Comparison of ENCODE assay signal across 8 cellular contexts in genomic region chr12:55720071-55720564, GRCh38. TPM values are rescaled to one million over a fixed set of nuclear protein-coding genes. Genes with fewer than 3 reads are reported as not detected.
DNase-seq lines count a peak whose midpoint lies in the region; ATAC-seq and TF ChIP-seq lines count a peak whose summit lies in the region.

RDH5 (plus strand) TSS chr12:55720393; CDS start chr12:55721185, 792 bp downstream.

- CTCF ChIA-PET in activated CD8-positive, alpha-beta T cell treated with anti-CD3 and anti-CD28 coated beads, Interleukin-2, amount 10 ng/mL, durations not matched to agents 7 days and 5 days (lab: Charles Lee): interaction anchor here (1.1 to 7.6 kb wide), 5 partner anchors 10 to 219 kb away, joined by 3 to 170 read pairs (median 5); partner anchors contain the start of gene CD63
- CTCF ChIA-PET in activated CD8-positive, alpha-beta T cell treated with anti-CD3 and anti-CD28 coated beads for 36 hours (lab: Charles Lee): interaction anchor here (0.9 to 7.1 kb wide), 4 partner anchors 10 to 64 kb away, joined by 3 to 87 read pairs (median 5); no protein-coding TSS in a partner anchor

- DNase-seq in activated CD8-positive, alpha-beta T cell treated with anti-CD3 and anti-CD28 coated beads, Interleukin-2, amount 10 ng/mL, durations not matched to agents 7 days and 5 days: no peak
- DNase-seq in activated CD8-positive, alpha-beta T cell treated with anti-CD3 and anti-CD28 coated beads for 36 hours: no peak
- DNase-seq in coronary artery (ENCODE audit: low spot score): peak; percentile 94
- DNase-seq in mucosa of descending colon: peak; percentile 83 to 92 (median 88)
- no peak for DNase-seq in upper lobe of right lung
- no peak for DNase-seq in SIG-M5 treated with dmso at 0.1 percent for 504 hours (lab: John Stamatoyannopoulos, UW; ENCODE audit: unreplicated experiment)
- no peak for DNase-seq in stimulated activated naive CD4-positive, alpha-beta T cell treated with Interleukin-2 at 50 U/mL for 16 hours (lab: John Stamatoyannopoulos, UW)
- DNase-seq in CD14-positive monocyte (ENCODE audit: low spot score): no peak

- peak within 1 kb of the TSS; percentile 15 for H3K4me3 Mint-ChIP-seq in activated CD8-positive, alpha-beta T cell treated with anti-CD3 and anti-CD28 coated beads, Interleukin-2, amount 10 ng/mL, durations not matched to agents 7 days and 5 days
- H3K4me3 Mint-ChIP-seq in activated CD8-positive, alpha-beta T cell treated with anti-CD3 and anti-CD28 coated beads for 36 hours: no peak within 1 kb of the TSS
- H3K4me3 Mint-ChIP-seq in CD14-positive monocyte: no peak within 1 kb of the TSS

- H3K9me3 ChIP-seq in mucosa of descending colon (no peaks in the 10 kb centered on the region), upper lobe of right lung (no peaks in the 10 kb centered on the region)

- H3K27ac Mint-ChIP-seq in activated CD8-positive, alpha-beta T cell treated with anti-CD3 and anti-CD28 coated beads, Interleukin-2, amount 10 ng/mL, durations not matched to agents 7 days and 5 days: peak within 1 kb of the TSS; percentile 57
- no peak within 1 kb of the TSS for H3K27ac Mint-ChIP-seq in activated CD8-positive, alpha-beta T cell treated with anti-CD3 and anti-CD28 coated beads for 36 hours
- H3K27ac Mint-ChIP-seq in CD14-positive monocyte: peak within 1 kb of the TSS in 3 of 7 donors; percentile 21 to 54 (median 40)

- H3K4me1 ChIP-seq in mucosa of descending colon (ENCODE audit: low read depth) (peaks cover 76% of the 10 kb centered on the region), upper lobe of right lung (peaks cover 53% of the 10 kb centered on the region)

- intact Hi-C loops in activated CD8-positive, alpha-beta T cell treated with anti-CD3 and anti-CD28 coated beads for 36 hours (cut with micrococcal nuclease): no loop called here
- intact Hi-C loops in mucosa of descending colon (cut with DNase I, micrococcal nuclease) (no loop called here), upper lobe of right lung (cut with DNase I) (no loop called here), CD14-positive monocyte (cut with micrococcal nuclease) (loop anchor here in 1 of 2 donors (5.0 kb wide), 1 partner anchor 63 kb away; no protein-coding TSS in a partner anchor)

- POLR2A ChIA-PET in activated CD8-positive, alpha-beta T cell treated with anti-CD3 and anti-CD28 coated beads, Interleukin-2, amount 10 ng/mL, durations not matched to agents 7 days and 5 days (lab: Charles Lee): interaction anchor here (1.1 to 3.3 kb wide), 2 partner anchors 10 to 210 kb away, joined by 3 to 21 read pairs; partner anchors contain the start of gene CD63
- POLR2A ChIA-PET in activated CD8-positive, alpha-beta T cell treated with anti-CD3 and anti-CD28 coated beads for 36 hours (lab: Charles Lee): interaction anchor here (2.3 to 7.2 kb wide), 2 partner anchors 9 to 18 kb away, joined by 12 to 44 read pairs; partner anchors contain the start of gene CD63

- H3K4me3 ChIP-seq in coronary artery: peak within 1 kb of the TSS; percentile 54
- no peak within 1 kb of the TSS for H3K4me3 ChIP-seq in mucosa of descending colon
- H3K4me3 ChIP-seq in upper lobe of right lung: no peak within 1 kb of the TSS

- no peak for ATAC-seq in activated CD8-positive, alpha-beta T cell treated with anti-CD3 and anti-CD28 coated beads, Interleukin-2, amount 10 ng/mL, durations not matched to agents 7 days and 5 days
- no peak for ATAC-seq in activated CD8-positive, alpha-beta T cell treated with anti-CD3 and anti-CD28 coated beads for 36 hours
- ATAC-seq in mucosa of descending colon: peak; percentile 76
- no peak for ATAC-seq in upper lobe of right lung

- peak within 1 kb of the TSS; percentile 73 to 96 for H3K27ac ChIP-seq in coronary artery
- peak within 1 kb of the TSS; percentile 36 for H3K27ac ChIP-seq in upper lobe of right lung

- H3K36me3 ChIP-seq in mucosa of descending colon (ENCODE audit: low read depth): no peaks in the 10 kb centered on the region
- H3K36me3 ChIP-seq in upper lobe of right lung: peaks cover 33% of the 10 kb centered on the region

- H3K36me3 Mint-ChIP-seq in activated CD8-positive, alpha-beta T cell treated with anti-CD3 and anti-CD28 coated beads, Interleukin-2, amount 10 ng/mL, durations not matched to agents 7 days and 5 days (ENCODE audit: low read depth): peaks cover 34% of the 10 kb centered on the region
- peaks cover 5% of the 10 kb centered on the region for H3K36me3 Mint-ChIP-seq in activated CD8-positive, alpha-beta T cell treated with anti-CD3 and anti-CD28 coated beads for 36 hours (ENCODE audit: low read depth)
- H3K36me3 Mint-ChIP-seq in CD14-positive monocyte: peaks cover 40 to 59% of the 10 kb centered on the region in 2 donors

- no peaks in the 10 kb centered on the region for H3K27me3 ChIP-seq in upper lobe of right lung

- H3K27me3 Mint-ChIP-seq in activated CD8-positive, alpha-beta T cell treated with anti-CD3 and anti-CD28 coated beads, Interleukin-2, amount 10 ng/mL, durations not matched to agents 7 days and 5 days (ENCODE audit: low read depth): peaks cover 2% of the 10 kb centered on the region
- H3K27me3 Mint-ChIP-seq in activated CD8-positive, alpha-beta T cell treated with anti-CD3 and anti-CD28 coated beads for 36 hours: peaks cover 3% of the 10 kb centered on the region
- peaks cover 0 to 2% (median 0%) of the 10 kb centered on the region in 3 donors for H3K27me3 Mint-ChIP-seq in CD14-positive monocyte (ENCODE audit: low read depth in 3 of 3)

- H3K9me3 Mint-ChIP-seq in activated CD8-positive, alpha-beta T cell treated with anti-CD3 and anti-CD28 coated beads, Interleukin-2, amount 10 ng/mL, durations not matched to agents 7 days and 5 days (ENCODE audit: insufficient read depth): no peaks in the 10 kb centered on the region
- no peaks in the 10 kb centered on the region for H3K9me3 Mint-ChIP-seq in activated CD8-positive, alpha-beta T cell treated with anti-CD3 and anti-CD28 coated beads for 36 hours
- H3K9me3 Mint-ChIP-seq in CD14-positive monocyte: peaks cover 0 to 4% (median 0%) of the 10 kb centered on the region in 7 donors

- H3K4me1 Mint-ChIP-seq in activated CD8-positive, alpha-beta T cell treated with anti-CD3 and anti-CD28 coated beads, Interleukin-2, amount 10 ng/mL, durations not matched to agents 7 days and 5 days (ENCODE audit: low read depth): peaks cover 71% of the 10 kb centered on the region
- peaks cover 27% of the 10 kb centered on the region for H3K4me1 Mint-ChIP-seq in activated CD8-positive, alpha-beta T cell treated with anti-CD3 and anti-CD28 coated beads for 36 hours (ENCODE audit: low read depth)
- peaks cover 63% of the 10 kb centered on the region for H3K4me1 Mint-ChIP-seq in CD14-positive monocyte

- TF ChIP-seq CTCF in activated CD8-positive, alpha-beta T cell treated with anti-CD3 and anti-CD28 coated beads for 36 hours (IDR thresholded peaks at IDR 0.05): no peak
- TF ChIP-seq CTCF in coronary artery (IDR thresholded peaks at IDR 0.05): no peak
- no peak for TF ChIP-seq CTCF in mucosa of descending colon (IDR thresholded peaks at IDR 0.05)
- no peak for TF ChIP-seq CTCF in upper lobe of right lung (IDR thresholded peaks at IDR 0.05)
- no peak for TF ChIP-seq CTCF in CD14-positive monocyte (IDR thresholded peaks at IDR 0.05)

RNA-seq across cellular contexts. Expression of gene RDH5, which starts in this region (rescaled TPM):
- 10 to 100 TPM; 12.0 to 12.1 TPM for total RNA-seq in activated CD8-positive, alpha-beta T cell treated with anti-CD3 and anti-CD28 coated beads, Interleukin-2, amount 10 ng/mL, durations not matched to agents 7 days and 5 days
- 1 to 10 TPM; 5.3 to 6.8 TPM for total RNA-seq in activated CD8-positive, alpha-beta T cell treated with anti-CD3 and anti-CD28 coated beads for 36 hours
- total RNA-seq in mucosa of descending colon: 10 to 100 TPM; 21.5 to 48.1 (median 35.8) TPM
- 6.0 TPM for total RNA-seq in upper lobe of right lung
- 1 to 10 TPM; 1.2 TPM for polyA plus RNA-seq in CD14-positive monocyte

Comparison
In these comparisons a context has a peak if more than half of its experiments do, and no peak if none do; other contexts are left out.
1. DNase-seq: peak in coronary artery (single experiment) and mucosa of descending colon (3 of 3); none in activated CD8-positive, alpha-beta T cell treated with anti-CD3 and anti-CD28 coated beads, Interleukin-2, amount 10 ng/mL, durations not matched to agents 7 days and 5 days (single experiment), activated CD8-positive, alpha-beta T cell treated with anti-CD3 and anti-CD28 coated beads for 36 hours (single experiment), upper lobe of right lung (single experiment), SIG-M5 treated with dmso at 0.1 percent for 504 hours (single experiment), stimulated activated naive CD4-positive, alpha-beta T cell treated with Interleukin-2 at 50 U/mL for 16 hours (single experiment) and CD14-positive monocyte (single experiment).